8 cellular contexts compared by ENCODE assay signal in the genomic region with DNA sequence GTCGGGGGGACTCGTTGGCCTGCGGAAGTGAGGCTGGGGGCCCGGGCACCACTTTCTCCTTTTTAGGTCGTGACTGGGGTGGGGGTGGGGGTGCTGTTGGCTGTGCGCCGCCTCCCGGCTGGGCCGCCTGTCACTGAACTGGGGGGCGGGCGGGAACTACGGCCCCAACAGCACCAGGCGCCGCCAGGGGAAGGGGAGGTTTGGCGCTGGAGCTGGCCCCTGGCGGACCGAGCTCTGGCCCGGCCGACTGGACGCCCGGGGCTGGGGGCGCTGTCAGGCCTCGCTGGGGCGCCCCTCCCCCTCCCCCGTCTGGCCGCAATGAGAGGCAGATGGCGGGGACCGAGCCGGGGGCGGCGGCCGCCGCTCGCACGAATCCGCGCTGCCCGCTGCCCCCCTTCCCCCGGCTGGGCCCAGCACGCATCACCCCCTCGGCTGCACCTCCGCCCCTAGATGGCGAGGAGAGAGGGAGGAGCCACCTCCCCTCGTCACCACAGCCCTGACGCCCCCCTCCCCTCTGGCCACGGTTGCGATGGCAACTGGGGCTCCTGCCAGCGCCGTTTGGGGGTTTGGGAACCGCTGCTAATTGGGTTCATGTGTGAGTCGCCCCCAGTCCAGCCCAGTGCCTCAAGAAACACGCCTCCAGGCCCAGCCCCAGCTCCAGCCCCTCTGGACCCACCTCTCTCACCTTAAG. TPM values are rescaled to one million over a fixed set of nuclear protein-coding genes. Genes with fewer than 3 reads are reported as not detected.
DNase-seq lines count a peak whose midpoint lies in the region; ATAC-seq and TF ChIP-seq lines count a peak whose summit lies in the region.

No MANE protein-coding gene starts in this region.

- intact Hi-C loops in heart right ventricle (cut with DNase I) (loop anchor here in 3 of 10 donors (5.0 to 10.0 kb wide), 3 partner anchors 44 to 66 kb away; no protein-coding TSS in a partner anchor), prostate gland (cut with DNase I) (no loop called here)

- H3K27me3 ChIP-seq in heart right ventricle (peaks cover 0 to 52% (median 9%) of the 10 kb centered on the region in 7 donors), prostate gland (replicated peaks; ENCODE audit: insufficient read depth) (no peaks in the 10 kb centered on the region)

- peak; percentile 19 for TF ChIP-seq POLR2A in prostate gland (IDR thresholded peaks at IDR 0.05)

- TF ChIP-seq CTCF in heart right ventricle (IDR thresholded peaks at IDR 0.05) (peak in 1 of 9 donors; percentile 11), prostate gland (IDR thresholded peaks at IDR 0.05) (no peak)

- H3K4me1 ChIP-seq in heart right ventricle, result peaks cover 0 to 73% (median 25%) of the 10 kb centered on the region in 9 donors
- H3K4me1 ChIP-seq in prostate gland (replicated peaks), result no peaks in the 10 kb centered on the region

- peak overlapping the region; percentile 58 for H3K27ac ChIP-seq in adipose tissue (ENCODE audit: low read depth, low read length)
- H3K27ac ChIP-seq in heart right ventricle, result peak overlapping the region; percentile 78 to 96 (median 89)
- peak overlapping the region; percentile 85 to 92 for H3K27ac ChIP-seq in prostate gland

- no peaks in the 10 kb centered on the region for H3K9me3 ChIP-seq in heart right ventricle
- H3K9me3 ChIP-seq in prostate gland, result no peaks in the 10 kb centered on the region

- 4 to 8% (median 6%) methylated on average over 30 to 50 of the region's 52 CpGs for WGBS in adipose tissue, 3 donors
- WGBS in heart right ventricle, 2 donors, result 6 to 17% methylated on average over 36 to 51 of the region's 52 CpGs
- 6% methylated on average over 16 of the region's 52 CpGs for WGBS in prostate gland

- DNase-seq in ELR (ENCODE audit: low read depth) (peak; percentile 47), NCI-H128 (lab: John Stamatoyannopoulos, UW; ENCODE audit: unreplicated experiment) (peak; percentile 66), heart right ventricle (peak; percentile 43 to 63), prostate gland (ENCODE audit: low spot score) (no peak), KG1 (lab: John Stamatoyannopoulos, UW) (no peak)

- H3K36me3 ChIP-seq in heart right ventricle, result peaks cover 0 to 13% (median 0%) of the 10 kb centered on the region in 9 donors
- H3K36me3 ChIP-seq in prostate gland, result no peaks in the 10 kb centered on the region

- ATAC-seq in heart right ventricle (peak in 1 of 8 donors; percentile 14), GM18520 (IDR thresholded peaks at IDR 0.05; ENCODE audit: unreplicated experiment) (no peak), HG02763 (IDR thresholded peaks at IDR 0.05; ENCODE audit: unreplicated experiment) (no peak)

- peak overlapping the region; percentile 28 to 64 (median 57) for H3K4me3 ChIP-seq in heart right ventricle
- peak overlapping the region; percentile 46 to 48 for H3K4me3 ChIP-seq in prostate gland

RNA-seq across cellular contexts. Expression of a gene that starts 0.7 kb away (rescaled TPM):
- polyA plus RNA-seq in adipose tissue (100 to 1,000 TPM in 1 of 3 donors, 10 to 100 TPM in 2; 12.2 to 166 (median 39.6) TPM), heart right ventricle (10 to 100 TPM; 28.7 to 69.2 TPM)
- total RNA-seq in heart right ventricle (10 to 100 TPM in 4 of 10 donors, 1 to 10 TPM in 6; 3.0 to 42.0 (median 7.8) TPM), prostate gland (10 to 100 TPM in 1 of 2 donors, 1 to 10 TPM in 1; 6.3 to 41.1 TPM)

RNA-seq across cellular contexts. Expression of a gene that starts 28.9 kb away (rescaled TPM):
- polyA plus RNA-seq in adipose tissue, result 10 to 100 TPM in 1 of 3 donors, 1 to 10 TPM in 2; 7.2 to 15.0 (median 8.4) TPM
- total RNA-seq in heart right ventricle, result 1 to 10 TPM; 1.7 to 4.9 (median 3.5) TPM
- 1 to 10 TPM; 4.9 to 7.1 TPM for polyA plus RNA-seq in heart right ventricle
- 1 to 10 TPM; 1.9 to 7.6 TPM for total RNA-seq in prostate gland

RNA-seq across cellular contexts. Expression of a gene that starts 30.1 kb away (rescaled TPM):
- polyA plus RNA-seq in adipose tissue (1 to 10 TPM; 2.7 to 7.6 (median 3.8) TPM), heart right ventricle (1 to 10 TPM; 4.6 to 6.8 TPM)
- total RNA-seq in heart right ventricle (1 to 10 TPM; 3.6 to 9.0 (median 6.4) TPM), prostate gland (10 to 100 TPM; 10.5 to 26.5 TPM)

RNA-seq across cellular contexts. Expression of a gene that starts 33.8 kb away (rescaled TPM):
- 100 to 1,000 TPM in 1 of 3 donors, 10 to 100 TPM in 1, 1 to 10 TPM in 1; 8.7 to 107 (median 56.4) TPM for polyA plus RNA-seq in adipose tissue
- 10 to 100 TPM; 17.4 to 37.0 (median 22.9) TPM for total RNA-seq in heart right ventricle
- 100 to 1,000 TPM in 1 of 2 donors, 10 to 100 TPM in 1; 23.1 to 104 TPM for polyA plus RNA-seq in heart right ventricle
- 10 to 100 TPM; 19.4 to 28.7 TPM for total RNA-seq in prostate gland

RNA-seq across cellular contexts. Expression of a gene that starts 57.4 kb away (rescaled TPM):
- polyA plus RNA-seq in adipose tissue (10 to 100 TPM in 1 of 3 donors, 1 to 10 TPM in 2; 5.1 to 13.3 (median 6.2) TPM), heart right ventricle (1 to 10 TPM; 3.2 to 3.7 TPM)
- total RNA-seq in heart right ventricle (1 to 10 TPM in 7 of 10 donors, under 1 TPM in 3; 0.76 to 3.1 (median 1.8) TPM), prostate gland (10 to 100 TPM; 11.8 to 14.2 TPM)

Comparison
In these comparisons a context has a peak if more than half of its experiments do, and no peak if none do; other contexts are left out.
1. DNase-seq: peak in ELR (single experiment), NCI-H128 (single experiment) and heart right ventricle (2 of 2); none in prostate gland (single experiment) and KG1 (single experiment).
2. Peak in every context shown above with its lines, with median percentiles within 50 percentile points of each other: H3K27ac ChIP-seq.